ENCODE assay signal across 11 cellular contexts in the genomic region with DNA sequence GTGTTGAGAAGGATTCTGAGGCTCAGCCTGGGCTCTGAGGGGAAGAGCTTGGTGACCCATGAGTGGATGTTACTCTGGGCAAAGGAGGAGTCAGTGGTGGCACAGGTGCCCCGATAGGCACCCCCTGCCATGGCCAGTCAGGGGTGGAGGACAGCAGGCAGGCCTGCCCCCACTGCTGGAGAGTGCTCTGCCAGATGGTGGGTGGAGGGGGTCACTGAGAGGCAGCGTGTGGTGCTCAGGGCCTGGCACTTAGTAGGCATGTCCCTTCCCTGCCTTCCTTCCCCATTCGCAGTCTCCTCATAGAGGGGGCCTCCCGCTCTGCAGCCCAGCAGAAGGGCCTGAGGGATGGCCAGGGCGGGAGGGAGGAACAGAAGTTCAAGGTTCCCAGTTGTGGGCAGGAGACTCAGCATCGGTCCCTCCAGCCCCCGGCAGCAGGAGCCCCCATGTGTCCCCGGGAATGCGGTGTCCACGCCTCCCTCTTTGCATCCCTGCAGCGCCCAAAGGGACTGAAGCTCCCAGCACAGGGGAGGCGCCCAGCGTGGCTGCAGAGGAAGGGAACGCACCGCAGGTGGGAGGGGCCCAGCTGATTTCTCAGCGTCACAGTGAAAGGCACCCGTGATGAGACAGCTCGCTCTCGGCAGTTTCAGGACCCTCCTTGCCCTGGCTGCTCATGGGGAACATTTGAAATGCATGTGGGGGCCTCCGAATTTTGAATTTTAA. TPM values are rescaled to one million over a fixed set of nuclear protein-coding genes. Genes with fewer than 3 reads are reported as not detected.
DNase-seq lines count a peak whose midpoint lies in the region; ATAC-seq and TF ChIP-seq lines count a peak whose summit lies in the region.
"Had no signal": no experiment of that assay in that cellular context is flagged by ENCODE, and none has a peak within 500 bp of the region (broad histone marks: within the 10 kb centered on the region; RNA-seq: fewer than 3 reads in every experiment).

No MANE protein-coding gene starts in this region.

- H3K4me2 ChIP-seq in IMR-90 (ENCODE audit: low read depth, low read length), result no peak overlapping the region
- H3K4me2 ChIP-seq: hepatocyte had no signal

- in situ Hi-C loops in IMR-90 (cut with MboI; ENCODE audit: low sequenced_read_pairs), result no loop called here

- H3K9me3 ChIP-seq in IMR-90 (ENCODE audit: control insufficient read depth, insufficient read depth, low read length) (peaks cover 11% of the 10 kb centered on the region), adipocyte (ENCODE audit: control insufficient read depth, low read length) (peaks cover 12% of the 10 kb centered on the region)

- peaks cover 11% of the 10 kb centered on the region for H3K9me1 ChIP-seq in IMR-90 (ENCODE audit: insufficient read depth, low read length)

- H3K18ac ChIP-seq in IMR-90 (ENCODE audit: low read depth, low read length), result peak overlapping the region; percentile 15

- DNase-seq in IMR-90, result no peak
- DNase-seq in adipocyte (ENCODE audit: low read depth), result no peak
- DNase-seq in mesenteric fat pad (ENCODE audit: low spot score), result peak; percentile 88
- DNase-seq in NCI-H1048 (lab: John Stamatoyannopoulos, UW), result no peak
- DNase-seq in NCI-H2081 treated with DMSO at 0.1 percent for 48 hours (lab: John Stamatoyannopoulos, UW), result no peak
- DNase-seq: effector memory CD4-positive, alpha-beta T cell; RPMI8226; stimulated activated naive CD4-positive, alpha-beta T cell had no signal

- CTCF ChIA-PET in IMR-90 (lab: Yijun Ruan, JAX), result interaction anchor here (1.4 kb wide), 1 partner anchor 9 kb away, joined by 6 read pairs; no protein-coding TSS in a partner anchor

- H2AFZ ChIP-seq in IMR-90 (replicated peaks; ENCODE audit: low read length, poor library complexity), result peak overlapping the region; percentile 69
- H2AFZ ChIP-seq: hepatocyte had no signal

- H2BK15ac ChIP-seq in IMR-90 (ENCODE audit: low read depth, low read length), result no peak overlapping the region; the same call in 2 of the 3 replicates

- TF ChIP-seq RAD21 in IMR-90 (IDR thresholded peaks at IDR 0.05; ENCODE audit: low read length), result no peak

- no peaks in the 10 kb centered on the region for H3K36me3 ChIP-seq in IMR-90 (ENCODE audit: control insufficient read depth, insufficient read depth, low read length)
- H3K36me3 ChIP-seq in adipocyte (ENCODE audit: control insufficient read depth, insufficient read depth, low read length, severe bottlenecking), result no peaks in the 10 kb centered on the region

- no peaks in the 10 kb centered on the region for H3K79me1 ChIP-seq in IMR-90 (ENCODE audit: low read depth in 1 of 2, low read length in 2 of 2)

- H4K91ac ChIP-seq in IMR-90 (ENCODE audit: insufficient read depth, low read depth, low read length), result no peak overlapping the region

- H3K14ac ChIP-seq in IMR-90 (replicated peaks; ENCODE audit: low read depth, low read length), result peak overlapping the region; percentile 30; the same call in 1 of the 2 replicates

- no peak overlapping the region for H2BK120ac ChIP-seq in IMR-90 (ENCODE audit: low read depth, low read length)

- peak overlapping the region; percentile 62 to 93; a peak in 2 of 4 replicates for H4K8ac ChIP-seq in IMR-90 (ENCODE audit: low read depth in 2 of 2, low read length in 2 of 2)

- TF ChIP-seq POLR2A in IMR-90 (IDR thresholded peaks at IDR 0.05; ENCODE audit: low read depth, low read length), result no peak

- ATAC-seq in IMR-90 (ENCODE audit: low read depth), result no peak
- ATAC-seq in GM19452 (IDR thresholded peaks at IDR 0.05; ENCODE audit: unreplicated experiment), result no peak

- H2AK9ac ChIP-seq in IMR-90 (replicated peaks; ENCODE audit: low read depth, low read length, poor library complexity), result no peak overlapping the region

- H3K4me1 ChIP-seq in IMR-90 (ENCODE audit: control insufficient read depth, insufficient read depth, low read length) (peaks cover 31% of the 10 kb centered on the region), adipocyte (ENCODE audit: control insufficient read depth, insufficient read depth, low read length) (peaks cover 51% of the 10 kb centered on the region)

- H2BK20ac ChIP-seq in IMR-90 (ENCODE audit: low read depth, low read length), result peak overlapping the region; percentile 64; the same call in 1 of the 2 replicates

- H3K23ac ChIP-seq in IMR-90 (ENCODE audit: low read depth, low read length), result 0 out of 2 replicates have a peak overlapping the region, but pooled peaks have one; percentile 16

- POLR2A ChIA-PET in IMR-90 (lab: Charles Lee; ENCODE audit: unreplicated experiment), result no interaction called here

- H3K27me3 ChIP-seq in IMR-90 (ENCODE audit: control insufficient read depth, insufficient read depth, low read length), result no peaks in the 10 kb centered on the region
- H3K27me3 ChIP-seq in adipocyte (replicated peaks; ENCODE audit: control insufficient read depth, insufficient read depth, low read length), result no peaks in the 10 kb centered on the region
- H3K27me3 ChIP-seq: hepatocyte had no signal

- dilution Hi-C loops in IMR-90 (cut with HindIII; ENCODE audit: low sequenced_read_pairs, unreplicated experiment), result no loop called here

- H3K9ac ChIP-seq in IMR-90 (ENCODE audit: low read depth, low read length), result no peak overlapping the region
- H3K9ac ChIP-seq in adipocyte (ENCODE audit: low read length), result peak overlapping the region; percentile 14

- no peak overlapping the region for H3K56ac ChIP-seq in IMR-90 (ENCODE audit: extremely low read depth, insufficient read depth, low read length)

- H4K20me1 ChIP-seq in IMR-90 (ENCODE audit: insufficient read depth, low read length), result no peaks in the 10 kb centered on the region

- H3K4me3 ChIP-seq in IMR-90 (ENCODE audit: insufficient read depth, low read depth, low read length), result no peak overlapping the region
- no peak overlapping the region for H3K4me3 ChIP-seq in adipocyte (ENCODE audit: low read length)
- H3K4me3 ChIP-seq: hepatocyte had no signal

- peak overlapping the region; percentile 5 for H3K4ac ChIP-seq in IMR-90 (ENCODE audit: low read depth, low read length)

- no peak overlapping the region for H3K27ac ChIP-seq in IMR-90 (ENCODE audit: insufficient read depth, low read length)
- peak overlapping the region; percentile 85 for H3K27ac ChIP-seq in temporal lobe (ENCODE audit: low read depth, low read length)
- H3K27ac ChIP-seq: hepatocyte had no signal

- no peak overlapping the region for H2BK5ac ChIP-seq in IMR-90 (ENCODE audit: low read depth, low read length, poor library complexity, severe bottlenecking)

- intact Hi-C loops in IMR-90 (cut with micrococcal nuclease), result loop anchor here (10.0 kb wide), 1 partner anchor 428 kb away; the partner anchor contains the start of genes DUSP28 and RNPEPL1

- peak overlapping the region; percentile 44 for H4K5ac ChIP-seq in IMR-90 (ENCODE audit: low read depth, low read length)

- BruUV-seq in IMR-90 (replicated peaks; lab: Mats Ljungman, UMichigan), result no TSS peak

- peak overlapping the region; percentile 79 for H2AK5ac ChIP-seq in IMR-90 (ENCODE audit: low read depth, low read length)

- 100% methylated on average over 1 of the region's 20 CpGs; no CpG with 5 or more reads in 1 of the 2 experiments for WGBS in IMR-90 (ENCODE audit: extremely low coverage in 2 of 2, insufficient read length in 1 of 2), 2 experiments

- TF ChIP-seq CTCF in IMR-90 (conservative IDR thresholded peaks at IDR 0.05; ENCODE audit: low read depth, low read length), result no peak

TF ChIP-seq in IMR-90, 13 proteins besides CTCF, POLR2A, EP300 and RAD21:
- TF ChIP-seq CEBPB (IDR thresholded peaks at IDR 0.05; ENCODE audit: low read depth, low read length) (no peak), BHLHE40 (IDR thresholded peaks at IDR 0.05; ENCODE audit: low read depth, low read length) (no peak), RFX5 (IDR thresholded peaks at IDR 0.05; ENCODE audit: low read depth, low read length) (no peak), RCOR1 (IDR thresholded peaks at IDR 0.05; ENCODE audit: insufficient replicate concordance, low read length) (no peak), CHD1 (IDR thresholded peaks at IDR 0.05; ENCODE audit: low read depth, low read length) (no peak), ELK1 (IDR thresholded peaks at IDR 0.05; ENCODE audit: borderline replicate concordance, low read depth, low read length) (no peak), NFE2L2 (IDR thresholded peaks at IDR 0.05; ENCODE audit: low read depth, low read length) (no peak), SMC3 (IDR thresholded peaks at IDR 0.05; ENCODE audit: low read depth, low read length) (no peak), MAZ (IDR thresholded peaks at IDR 0.05; ENCODE audit: borderline replicate concordance, low read depth, low read length) (no peak), MXI1 (IDR thresholded peaks at IDR 0.05; ENCODE audit: borderline replicate concordance, low read depth, low read length) (no peak), FOS (IDR thresholded peaks at IDR 0.05; ENCODE audit: low read depth, low read length) (no peak), MAFK (IDR thresholded peaks at IDR 0.05; ENCODE audit: low read depth, low read length) (no peak)
- TF ChIP-seq, protein P1, sequence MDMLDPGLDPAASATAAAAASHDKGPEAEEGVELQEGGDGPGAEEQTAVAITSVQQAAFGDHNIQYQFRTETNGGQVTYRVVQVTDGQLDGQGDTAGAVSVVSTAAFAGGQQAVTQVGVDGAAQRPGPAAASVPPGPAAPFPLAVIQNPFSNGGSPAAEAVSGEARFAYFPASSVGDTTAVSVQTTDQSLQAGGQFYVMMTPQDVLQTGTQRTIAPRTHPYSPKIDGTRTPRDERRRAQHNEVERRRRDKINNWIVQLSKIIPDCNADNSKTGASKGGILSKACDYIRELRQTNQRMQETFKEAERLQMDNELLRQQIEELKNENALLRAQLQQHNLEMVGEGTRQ (IDR thresholded peaks at IDR 0.05; ENCODE audit: low read depth, low read length), result no peak

RNA-seq across cellular contexts. Expression of gene SNED1, which starts 5.7 kb away (rescaled TPM):
- total RNA-seq in IMR-90 (2012; rRNA removed) (1.1 and 1.4 TPM in 2 replicates), mesenteric fat pad (58.0 TPM), temporal lobe (3.2 TPM)
- 3.4 and 3.7 TPM in 2 replicates for polyA plus RNA-seq in IMR-90 (2012; rRNA removed)
- polyA plus RNA-seq in IMR-90 (2012; cell fraction: cytosol; rRNA removed), result 1.3 and 3.9 TPM in 2 replicates
- 6.6 and 15.0 TPM in 2 replicates for polyA plus RNA-seq in IMR-90 (2012; cell fraction: nucleus; rRNA removed; ENCODE audit: low replicate concordance)

Comparison
In these comparisons a context has a peak if more than half of its experiments do, and no peak if none do; other contexts are left out.
1. RNA of gene SNED1, which starts 5.7 kb away (total RNA-seq): 58.0 TPM in mesenteric fat pad (single experiment); 3.2 TPM in temporal lobe (single experiment) and 1.1 to 1.4 TPM in IMR-90; every median in the first group is over 10 times any median in the second.